Comparison of ENCODE assay signal across 22 cellular contexts in genomic region chr1:60068393-60069045, GRCh38. TPM values are rescaled to one million over a fixed set of nuclear protein-coding genes. Genes with fewer than 3 reads are reported as not detected.
DNase-seq lines count a peak whose midpoint lies in the region; ATAC-seq, FAIRE-seq and TF ChIP-seq lines count a peak whose summit lies in the region.
"Had no signal": no experiment of that assay in that cellular context is flagged by ENCODE, and none has a peak within 500 bp of the region (broad histone marks: within the 10 kb centered on the region; RNA-seq: fewer than 3 reads in every experiment).

No MANE protein-coding gene starts in this region.

- no peak for FAIRE-seq in bronchial epithelial cell (lab: Jason Lieb, UNC)
- FAIRE-seq: H1, TTC549 had no signal

- H2AK5ac ChIP-seq in mesenchymal stem cell (ENCODE audit: low read length, severe bottlenecking), result no peak overlapping the region

- no peak overlapping the region for H2AFZ ChIP-seq in mesenchymal stem cell (ENCODE audit: low read depth, low read length)

- H2BK120ac ChIP-seq in mesenchymal stem cell (ENCODE audit: low read depth, low read length), result no peak overlapping the region

- H3K4me1 ChIP-seq in mesenchymal stem cell (ENCODE audit: control insufficient read depth, insufficient read depth, low read depth, low read length) (peaks cover 1% of the 10 kb centered on the region), colonic mucosa (no peaks in the 10 kb centered on the region)
- H3K4me1 ChIP-seq: BLaER1, right lobe of liver had no signal

- H3K4me3 Mint-ChIP-seq in activated CD8-positive, alpha-beta memory T cell treated with anti-CD3 and anti-CD28 coated beads, Interleukin-2, amount 10 ng/mL, durations not matched to agents 7 days and 5 days, result no peak overlapping the region

- H4K91ac ChIP-seq in mesenchymal stem cell (ENCODE audit: low read length), result no peak overlapping the region

- H2BK5ac ChIP-seq in mesenchymal stem cell (ENCODE audit: low read depth, low read length, poor library complexity, severe bottlenecking), result no peak overlapping the region

- H2BK15ac ChIP-seq in mesenchymal stem cell (ENCODE audit: low read depth, poor library complexity, severe bottlenecking), result no peak overlapping the region

- intact Hi-C loops in colonic mucosa (cut with DNase I), result no loop called here

- H3K9me3 Mint-ChIP-seq in activated CD8-positive, alpha-beta memory T cell treated with anti-CD3 and anti-CD28 coated beads, Interleukin-2, amount 10 ng/mL, durations not matched to agents 7 days and 5 days (ENCODE audit: low read depth), result no peaks in the 10 kb centered on the region

- H3K23ac ChIP-seq in mesenchymal stem cell (ENCODE audit: low read length in 2 of 2), result no peak overlapping the region

- no peaks in the 10 kb centered on the region for H3K9me3 ChIP-seq in mesenchymal stem cell (ENCODE audit: control insufficient read depth, low read length)
- no peaks in the 10 kb centered on the region for H3K9me3 ChIP-seq in colonic mucosa
- H3K9me3 ChIP-seq: right lobe of liver had no signal

- no peak overlapping the region for H3K4me3 ChIP-seq in bronchial epithelial cell (ENCODE audit: low read depth, low read length)
- no peak overlapping the region for H3K4me3 ChIP-seq in mesenchymal stem cell (ENCODE audit: insufficient read depth in 1 of 2, low read depth in 1 of 2, low read length in 2 of 2)
- H3K4me3 ChIP-seq in colonic mucosa, result no peak overlapping the region
- H3K4me3 ChIP-seq: BLaER1, right lobe of liver had no signal

- H3K27ac ChIP-seq in mesenchymal stem cell (ENCODE audit: low read length, poor library complexity, severe bottlenecking) (no peak overlapping the region), colonic mucosa (no peak overlapping the region)
- H3K27ac ChIP-seq: BLaER1, right lobe of liver had no signal

- no peaks in the 10 kb centered on the region for H3K36me3 Mint-ChIP-seq in activated CD8-positive, alpha-beta memory T cell treated with anti-CD3 and anti-CD28 coated beads, Interleukin-2, amount 10 ng/mL, durations not matched to agents 7 days and 5 days

- no peak overlapping the region for H3K4me2 ChIP-seq in mesenchymal stem cell (ENCODE audit: low read length, poor library complexity, severe bottlenecking)
- H3K4me2 ChIP-seq: BLaER1 had no signal

- TF ChIP-seq CTCF in AG09319 (IDR thresholded peaks at IDR 0.05; ENCODE audit: low read depth, low read length) (no peak), bronchial epithelial cell (IDR thresholded peaks at IDR 0.05; ENCODE audit: insufficient read depth, low read length, severe bottlenecking) (no peak), colonic mucosa (IDR thresholded peaks at IDR 0.05) (no peak)

- H3K27me3 ChIP-seq in bronchial epithelial cell (ENCODE audit: control insufficient read depth, insufficient read depth, low read length), result peaks cover 1% of the 10 kb centered on the region
- H3K27me3 ChIP-seq in mesenchymal stem cell (ENCODE audit: control insufficient read depth in 1 of 2, insufficient read depth in 1 of 2, low read length in 2 of 2), result peaks cover 4 to 9% of the 10 kb centered on the region in 2 experiments
- H3K27me3 ChIP-seq in colonic mucosa, result no peaks in the 10 kb centered on the region
- H3K27me3 ChIP-seq: BLaER1, right lobe of liver had no signal

- peak; percentile 18 for DNase-seq in AG09319 (ENCODE audit: extremely low read depth, low read depth)
- DNase-seq in LHCN-M2 (ENCODE audit: low read depth), result peak; percentile 32
- peak; percentile 18 for DNase-seq in bronchial epithelial cell (ENCODE audit: low read depth)
- no peak for DNase-seq in mesenchymal stem cell
- no peak for DNase-seq in colonic mucosa
- no peak for DNase-seq in activated CD8-positive, alpha-beta memory T cell treated with anti-CD3 and anti-CD28 coated beads, Interleukin-2, amount 10 ng/mL, durations not matched to agents 7 days and 5 days
- DNase-seq: activated CD4-positive, alpha-beta T cell treated with anti-CD3 and anti-CD28 coated beads for 48 hours; activated naive CD4-positive, alpha-beta T cell treated with anti-CD3 and anti-CD28 coated beads, Interleukin-2, amount 50 U/mL, for 16 hours; central memory CD4-positive, alpha-beta T cell; effector memory CD4-positive, alpha-beta T cell; Karpas-422; left ventricle myocardium superior; NCI-H1105; NCI-H2171 treated with DMSO at 0.1 percent for 48 hours; nucleus accumbens; right lobe of liver; substantia nigra had no signal

- H3K27ac Mint-ChIP-seq in activated CD8-positive, alpha-beta memory T cell treated with anti-CD3 and anti-CD28 coated beads, Interleukin-2, amount 10 ng/mL, durations not matched to agents 7 days and 5 days, result no peak overlapping the region

- ATAC-seq in HG03097 (IDR thresholded peaks at IDR 0.05; ENCODE audit: low FRiP score, unreplicated experiment) (no peak), GM21528 (IDR thresholded peaks at IDR 0.05; ENCODE audit: low FRiP score, unreplicated experiment) (no peak)
- no peak for ATAC-seq in activated CD8-positive, alpha-beta memory T cell treated with anti-CD3 and anti-CD28 coated beads, Interleukin-2, amount 10 ng/mL, durations not matched to agents 7 days and 5 days
- ATAC-seq: left ventricle myocardium superior, right lobe of liver had no signal

- no peaks in the 10 kb centered on the region for H3K36me3 ChIP-seq in bronchial epithelial cell (ENCODE audit: control insufficient read depth, insufficient read depth, low read length)
- no peaks in the 10 kb centered on the region for H3K36me3 ChIP-seq in mesenchymal stem cell (ENCODE audit: control insufficient read depth in 1 of 2, insufficient read depth in 2 of 2, low read depth in 1 of 2, low read length in 2 of 2)
- H3K36me3 ChIP-seq in colonic mucosa, result no peaks in the 10 kb centered on the region
- H3K36me3 ChIP-seq: BLaER1, right lobe of liver had no signal

- H3K4me1 Mint-ChIP-seq in activated CD8-positive, alpha-beta memory T cell treated with anti-CD3 and anti-CD28 coated beads, Interleukin-2, amount 10 ng/mL, durations not matched to agents 7 days and 5 days, result no peaks in the 10 kb centered on the region

- no peak overlapping the region for H3K14ac ChIP-seq in mesenchymal stem cell (ENCODE audit: low read length in 2 of 2)

- CTCF ChIA-PET in activated CD8-positive, alpha-beta memory T cell treated with anti-CD3 and anti-CD28 coated beads, Interleukin-2, amount 10 ng/mL, durations not matched to agents 7 days and 5 days (lab: Charles Lee), result no interaction called here

- peaks cover 21% of the 10 kb centered on the region for H3K27me3 Mint-ChIP-seq in activated CD8-positive, alpha-beta memory T cell treated with anti-CD3 and anti-CD28 coated beads, Interleukin-2, amount 10 ng/mL, durations not matched to agents 7 days and 5 days

- H4K8ac ChIP-seq in mesenchymal stem cell (ENCODE audit: low read length), result no peak overlapping the region

- WGBS in mesenchymal stem cell, result no CpG with 5 or more reads among the region's 1 CpG

- H3K9ac ChIP-seq in mesenchymal stem cell (ENCODE audit: low read length) (peak overlapping the region; percentile 10), colonic mucosa (ENCODE audit: low read depth in 2 of 2, low read length in 2 of 2) (no peak overlapping the region)
- H3K9ac ChIP-seq: BLaER1 had no signal

- H2BK12ac ChIP-seq in mesenchymal stem cell (ENCODE audit: low read length in 2 of 2), result no peak overlapping the region

- H3K4ac ChIP-seq in mesenchymal stem cell (ENCODE audit: low read depth in 1 of 2, low read length in 2 of 2), result no peak overlapping the region

- no peaks in the 10 kb centered on the region for H3K79me1 ChIP-seq in mesenchymal stem cell (replicated peaks; ENCODE audit: low read length, poor library complexity, severe bottlenecking)

- H3K18ac ChIP-seq in mesenchymal stem cell (ENCODE audit: low read depth in 1 of 2, low read length in 2 of 2), result no peak overlapping the region

RNA-seq across cellular contexts. Expression of gene C1orf87, which starts 5.1 kb away (rescaled TPM):
- total RNA-seq in LHCN-M2 (2014; rRNA removed) (not detected in 2 replicates), bronchial epithelial cell (not detected in 2 replicates), colonic mucosa (not detected)
- polyA plus RNA-seq in LHCN-M2 (2012), result not detected
- not detected for polyA plus RNA-seq in mesenchymal stem cell (2013, experiment 1 of 2)
- not detected for polyA plus RNA-seq in mesenchymal stem cell (2013, experiment 2 of 2)
- total RNA-seq in activated CD8-positive, alpha-beta memory T cell treated with anti-CD3 and anti-CD28 coated beads, Interleukin-2, amount 10 ng/mL, durations not matched to agents 7 days and 5 days, result not detected
- total RNA-seq: left ventricle myocardium superior, right lobe of liver had no signal
- polyA plus RNA-seq: H1 had no signal

Comparison
In these comparisons a context has a peak if more than half of its experiments do, and no peak if none do; other contexts are left out.
1. DNase-seq: peak in AG09319 (single experiment), LHCN-M2 (single experiment) and bronchial epithelial cell (single experiment); none in mesenchymal stem cell (single experiment), colonic mucosa (single experiment) and activated CD8-positive, alpha-beta memory T cell treated with anti-CD3 and anti-CD28 coated beads, Interleukin-2, amount 10 ng/mL, durations not matched to agents 7 days and 5 days (single experiment).